ENCODE assay signal across 22 cellular contexts in genomic region chr5:180633283-180634177, GRCh38. TPM values are rescaled to one million over a fixed set of nuclear protein-coding genes. Genes with fewer than 3 reads are reported as not detected.
DNase-seq lines count a peak whose midpoint lies in the region; ATAC-seq and TF ChIP-seq lines count a peak whose summit lies in the region.
"Had no signal": no experiment of that assay in that cellular context is flagged by ENCODE, and none has a peak within 500 bp of the region (broad histone marks: within the 10 kb centered on the region; RNA-seq: fewer than 3 reads in every experiment).

No MANE protein-coding gene starts in this region.

- WGBS in aorta, 2 donors, result 76 to 79% methylated on average over 14 of the region's 14 CpGs

- H3K27ac Mint-ChIP-seq in glutamatergic neuron (ENCODE audit: unreplicated experiment), result no peak overlapping the region

- H3K4me1 ChIP-seq in mucosa of descending colon (ENCODE audit: low read depth), result no peaks in the 10 kb centered on the region
- H3K4me1 ChIP-seq in aorta (ENCODE audit: control insufficient read depth in 1 of 2, insufficient read depth in 2 of 2, low read length in 2 of 2), result no peaks in the 10 kb centered on the region
- H3K4me1 ChIP-seq: Caco-2 had no signal

- H3K36me3 Mint-ChIP-seq in glutamatergic neuron (ENCODE audit: unreplicated experiment), result no peaks in the 10 kb centered on the region

- H3K36me3 ChIP-seq in mucosa of descending colon (ENCODE audit: low read depth) (no peaks in the 10 kb centered on the region), aorta (ENCODE audit: control insufficient read depth in 1 of 2, insufficient read depth in 2 of 2, low read length in 1 of 2) (no peaks in the 10 kb centered on the region)

- H3K4me3 ChIP-seq in mucosa of descending colon (no peak overlapping the region), aorta (ENCODE audit: low read length in 2 of 2) (no peak overlapping the region)

- H3K27me3 Mint-ChIP-seq in glutamatergic neuron (ENCODE audit: unreplicated experiment), result peaks cover 8% of the 10 kb centered on the region

- H3K4me3 Mint-ChIP-seq in glutamatergic neuron (ENCODE audit: unreplicated experiment), result no peak overlapping the region

- H3K9me3 Mint-ChIP-seq in glutamatergic neuron (ENCODE audit: unreplicated experiment), result peaks cover 2% of the 10 kb centered on the region

- intact Hi-C loops in left cardiac atrium (cut with DNase I) (no loop called here), cardiac septum (cut with DNase I) (no loop called here), mucosa of descending colon (cut with DNase I, micrococcal nuclease) (no loop called here), aorta (cut with DNase I) (no loop called here)

- no peak overlapping the region for H3K27ac ChIP-seq in aorta (ENCODE audit: low read depth in 1 of 2, low read length in 2 of 2)

- DNase-seq in left cardiac atrium, result peak; percentile 10
- DNase-seq in cardiac septum (ENCODE audit: low spot score), result no peak
- peak; percentile 6 for DNase-seq in glutamatergic neuron
- DNase-seq in mucosa of descending colon, result peak in 2 of 3 donors; percentile 8 to 22
- peak; percentile 26 to 62 for DNase-seq in aorta
- no peak for DNase-seq in midbrain (lab: John Stamatoyannopoulos, UW)
- no peak for DNase-seq in GDM1 (lab: John Stamatoyannopoulos, UW)
- DNase-seq in SIG-M5 (lab: John Stamatoyannopoulos, UW), result no peak
- DNase-seq: Caco-2, DMS153, EL, H7, IMR-90, NCI-H1105, NCI-H1694 treated with DMSO at 0.1 percent for 48 hours, NCI-H226, NCI-H524 treated with DMSO at 0.1 percent for 48 hours, SHP77 treated with DMSO at 0.1 percent for 48 hours had no signal

- TF ChIP-seq CTCF in glutamatergic neuron (IDR thresholded peaks at IDR 0.05; ENCODE audit: partially characterized antibody, unreplicated experiment) (no peak), mucosa of descending colon (IDR thresholded peaks at IDR 0.05) (no peak)

- no peaks in the 10 kb centered on the region for H3K27me3 ChIP-seq in aorta (ENCODE audit: control insufficient read depth in 1 of 2, insufficient read depth in 2 of 2, low read length in 1 of 2)

- peaks cover 4% of the 10 kb centered on the region for H3K4me1 Mint-ChIP-seq in glutamatergic neuron (ENCODE audit: low read depth, unreplicated experiment)

- ATAC-seq in left cardiac atrium (no peak), mucosa of descending colon (no peak), aorta (ENCODE audit: low FRiP score) (peak; percentile 11)
- ATAC-seq: Panc1 had no signal

- H3K9me3 ChIP-seq in mucosa of descending colon (no peaks in the 10 kb centered on the region), aorta (ENCODE audit: control insufficient read depth, low read length) (no peaks in the 10 kb centered on the region)
- H3K9me3 ChIP-seq: Caco-2 had no signal

RNA-seq across cellular contexts. Expression of gene FLT4, which starts 15.9 kb away (rescaled TPM):
- total RNA-seq in left cardiac atrium, result 1 to 10 TPM; 5.6 to 8.2 TPM
- 5.8 TPM for total RNA-seq in cardiac septum
- total RNA-seq in glutamatergic neuron (ENCODE audit: unreplicated experiment), result 0.17 TPM
- 1 to 10 TPM; 2.8 to 9.7 (median 6.0) TPM for total RNA-seq in mucosa of descending colon
- 10 to 100 TPM; 13.7 to 22.1 TPM for total RNA-seq in aorta
- polyA plus RNA-seq in aorta, result 1 to 10 TPM in 1 of 2 donors, under 1 TPM in 1; 0.13 to 1.6 TPM
- total RNA-seq: Caco-2, HT-29 had no signal

RNA-seq across cellular contexts. Expression of gene SCGB3A1, which starts 42.2 kb away (rescaled TPM):
- total RNA-seq in left cardiac atrium (not detected), cardiac septum (not detected), glutamatergic neuron (ENCODE audit: unreplicated experiment) (not detected), mucosa of descending colon (not detected), aorta (not detected)
- 1 to 10 TPM in 1 of 2 donors, not detected in 1; 2.0 TPM for polyA plus RNA-seq in aorta
- total RNA-seq: A673, Caco-2, H7, HT-29, IMR-90, LHCN-M2 had no signal
- polyA plus RNA-seq: IMR-90 had no signal

Comparison
In these comparisons a context has a peak if more than half of its experiments do, and no peak if none do; other contexts are left out.
1. DNase-seq: peak in left cardiac atrium (single experiment), glutamatergic neuron (single experiment), mucosa of descending colon (2 of 3) and aorta (2 of 2); none in cardiac septum (single experiment), midbrain (single experiment), GDM1 (single experiment) and SIG-M5 (single experiment).